ENCODE assay signal across 13 cellular contexts in the genomic region with DNA sequence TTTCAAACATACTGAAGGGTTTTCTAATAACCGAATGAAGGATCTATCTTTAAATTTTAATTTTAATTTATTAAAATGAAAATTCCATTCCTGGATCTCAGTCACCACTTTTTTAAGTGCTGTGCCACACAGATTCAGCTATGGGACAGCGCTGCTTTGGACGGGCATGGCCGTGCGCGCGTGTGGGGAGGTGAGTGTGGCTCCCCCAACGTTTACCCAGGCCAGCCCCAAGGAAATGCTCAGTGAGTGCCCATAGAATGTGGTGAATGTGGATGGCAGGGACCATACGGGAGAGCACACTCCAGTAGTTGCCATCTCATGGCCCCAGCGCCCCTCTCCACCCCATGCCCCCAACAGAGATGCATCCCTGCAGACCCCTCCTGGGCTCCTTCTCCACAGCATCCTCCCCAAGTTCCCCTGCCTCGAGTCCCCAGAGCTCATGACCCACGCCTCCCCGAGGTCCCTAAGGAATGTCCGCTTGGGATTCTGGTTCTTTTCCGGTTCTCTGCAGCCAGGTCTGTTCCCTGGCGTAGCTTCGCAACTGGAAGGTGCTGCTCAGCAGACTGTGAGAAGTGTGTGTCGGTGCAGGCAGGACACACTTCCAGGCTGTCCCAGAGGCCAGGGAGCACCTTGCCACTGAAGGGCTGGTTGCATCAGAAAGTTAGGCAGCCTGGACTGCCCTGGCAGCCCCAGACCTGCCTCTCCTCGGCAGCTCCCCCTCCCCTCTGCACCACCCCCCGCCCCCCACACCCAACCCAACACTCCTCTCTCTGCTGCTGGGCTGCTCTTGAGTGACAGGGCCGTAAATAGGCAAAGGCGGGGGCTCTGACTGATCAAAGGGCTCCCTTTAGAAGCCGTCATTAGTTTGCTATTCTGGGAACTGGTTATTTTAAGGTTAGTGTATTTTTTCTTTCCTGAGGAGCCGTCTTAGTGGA.
DNase-seq lines count a peak whose midpoint lies in the region; TF ChIP-seq lines count a peak whose summit lies in the region.
"Had no signal": no experiment of that assay in that cellular context is flagged by ENCODE, and none has a peak within 500 bp of the region (broad histone marks: within the 10 kb centered on the region; RNA-seq: fewer than 3 reads in every experiment).

No MANE protein-coding gene starts in this region.

- H3K27me3 Mint-ChIP-seq in mesothelial cell of epicardium (ENCODE audit: low read depth): no peaks in the 10 kb centered on the region
- H3K27me3 Mint-ChIP-seq in activated T-helper 2 cell treated with anti-CD3 and anti-CD28 coated beads, Interferon-gamma antibody, Interleukin-2, Interleukin-4, amounts not matched to agents 10 μg/mL and 5 μg/mL and 100 μg/mL, durations not matched to agents 14 hours and 24 hours and 36 hours (ENCODE audit: low read depth): peaks cover 27% of the 10 kb centered on the region
- H3K27me3 Mint-ChIP-seq: activated CD8-positive, alpha-beta T cell treated with anti-CD3 and anti-CD28 coated beads for 36 hours had no signal

- TF ChIP-seq EP300 in suprapubic skin (IDR thresholded peaks at IDR 0.05) (no peak), tibial nerve (IDR thresholded peaks at IDR 0.05) (no peak)

- peaks cover 29% of the 10 kb centered on the region for H3K4me1 Mint-ChIP-seq in mesothelial cell of epicardium
- no peaks in the 10 kb centered on the region for H3K4me1 Mint-ChIP-seq in activated T-helper 2 cell treated with anti-CD3 and anti-CD28 coated beads, Interferon-gamma antibody, Interleukin-2, Interleukin-4, amounts not matched to agents 10 μg/mL and 5 μg/mL and 100 μg/mL, durations not matched to agents 14 hours and 24 hours and 36 hours (ENCODE audit: low read depth)

- peaks cover 23% of the 10 kb centered on the region for H3K9me3 Mint-ChIP-seq in mesothelial cell of epicardium
- H3K9me3 Mint-ChIP-seq in activated T-helper 2 cell treated with anti-CD3 and anti-CD28 coated beads, Interferon-gamma antibody, Interleukin-2, Interleukin-4, amounts not matched to agents 10 μg/mL and 5 μg/mL and 100 μg/mL, durations not matched to agents 14 hours and 24 hours and 36 hours: no peaks in the 10 kb centered on the region
- H3K9me3 Mint-ChIP-seq: activated CD8-positive, alpha-beta T cell treated with anti-CD3 and anti-CD28 coated beads for 36 hours had no signal

- no peak overlapping the region for H3K4me3 ChIP-seq in suprapubic skin
- H3K4me3 ChIP-seq in tibial nerve: no peak overlapping the region
- H3K4me3 ChIP-seq: lung had no signal

- TF ChIP-seq CTCF in mesothelial cell of epicardium (IDR thresholded peaks at IDR 0.05; ENCODE audit: unreplicated experiment) (no peak), suprapubic skin (IDR thresholded peaks at IDR 0.05) (no peak), tibial nerve (IDR thresholded peaks at IDR 0.05) (no peak)

- H3K27ac ChIP-seq in suprapubic skin (no peak overlapping the region), tibial nerve (no peak overlapping the region)

- H3K27me3 ChIP-seq in suprapubic skin: peaks cover 33% of the 10 kb centered on the region
- no peaks in the 10 kb centered on the region for H3K27me3 ChIP-seq in tibial nerve

- H3K36me3 ChIP-seq in suprapubic skin (no peaks in the 10 kb centered on the region), tibial nerve (no peaks in the 10 kb centered on the region)

- WGBS in suprapubic skin: 81% methylated on average over 24 of the region's 24 CpGs
- WGBS in tibial nerve, 2 donors: 72 to 73% methylated on average over 22 to 24 of the region's 24 CpGs

- H3K36me3 Mint-ChIP-seq in mesothelial cell of epicardium: peaks cover 7% of the 10 kb centered on the region
- no peaks in the 10 kb centered on the region for H3K36me3 Mint-ChIP-seq in activated T-helper 2 cell treated with anti-CD3 and anti-CD28 coated beads, Interferon-gamma antibody, Interleukin-2, Interleukin-4, amounts not matched to agents 10 μg/mL and 5 μg/mL and 100 μg/mL, durations not matched to agents 14 hours and 24 hours and 36 hours (ENCODE audit: low read depth)

- peak; percentile 10 to 12 for DNase-seq in activated T-cell treated with anti-CD3 and anti-CD28 coated beads, Interleukin-2, amount 50 U/mL, for 48 hours
- DNase-seq in activated T-cell treated with anti-CD3 and anti-CD28 coated beads, Interleukin-2, amount 50 U/mL, for 1 hour: no peak
- peak; percentile 1 for DNase-seq in effector CD4-positive, alpha-beta T cell
- peak; percentile 15 to 39 for DNase-seq in mesothelial cell of epicardium (ENCODE audit: low spot score in 2 of 2, unreplicated experiment in 2 of 2)
- DNase-seq in suprapubic skin (ENCODE audit: low spot score in 2 of 2): peak; percentile 34 to 50
- no peak for DNase-seq in NCI-H128 (lab: John Stamatoyannopoulos, UW; ENCODE audit: unreplicated experiment)
- no peak for DNase-seq in tibial nerve (ENCODE audit: low spot score in 2 of 2)
- DNase-seq in activated T-helper 2 cell treated with anti-CD3 and anti-CD28 coated beads, Interferon-gamma antibody, Interleukin-2, Interleukin-4, amounts not matched to agents 10 μg/mL and 5 μg/mL and 100 μg/mL, durations not matched to agents 14 hours and 24 hours and 36 hours (ENCODE audit: low spot score): no peak
- DNase-seq: activated CD8-positive, alpha-beta T cell treated with anti-CD3 and anti-CD28 coated beads for 36 hours; GOT3; NCI-H446; RPMI8226 had no signal

- intact Hi-C loops in activated T-helper 2 cell treated with anti-CD3 and anti-CD28 coated beads, Interferon-gamma antibody, Interleukin-2, Interleukin-4, amounts not matched to agents 10 μg/mL and 5 μg/mL and 100 μg/mL, durations not matched to agents 14 hours and 24 hours and 36 hours (cut with micrococcal nuclease): no loop called here

- TF ChIP-seq POLR2A in suprapubic skin (IDR thresholded peaks at IDR 0.05): no peak
- TF ChIP-seq POLR2A in tibial nerve (IDR thresholded peaks at IDR 0.05): no peak

- H3K4me1 ChIP-seq in suprapubic skin: peaks cover 14% of the 10 kb centered on the region
- H3K4me1 ChIP-seq in tibial nerve: peaks cover 0 to 16% (median 3%) of the 10 kb centered on the region in 4 donors

- H3K9me3 ChIP-seq in suprapubic skin (no peaks in the 10 kb centered on the region), tibial nerve (peaks cover 0 to 11% (median 0%) of the 10 kb centered on the region in 4 donors)

- no peak overlapping the region for H3K4me3 Mint-ChIP-seq in mesothelial cell of epicardium
- H3K4me3 Mint-ChIP-seq in activated T-helper 2 cell treated with anti-CD3 and anti-CD28 coated beads, Interferon-gamma antibody, Interleukin-2, Interleukin-4, amounts not matched to agents 10 μg/mL and 5 μg/mL and 100 μg/mL, durations not matched to agents 14 hours and 24 hours and 36 hours (ENCODE audit: low read depth): no peak overlapping the region
- H3K4me3 Mint-ChIP-seq: activated CD8-positive, alpha-beta T cell treated with anti-CD3 and anti-CD28 coated beads for 36 hours had no signal

- peak overlapping the region; percentile 56 for H3K27ac Mint-ChIP-seq in mesothelial cell of epicardium
- H3K27ac Mint-ChIP-seq in activated T-helper 2 cell treated with anti-CD3 and anti-CD28 coated beads, Interferon-gamma antibody, Interleukin-2, Interleukin-4, amounts not matched to agents 10 μg/mL and 5 μg/mL and 100 μg/mL, durations not matched to agents 14 hours and 24 hours and 36 hours: no peak overlapping the region
- H3K27ac Mint-ChIP-seq: activated CD8-positive, alpha-beta T cell treated with anti-CD3 and anti-CD28 coated beads for 36 hours had no signal

Comparison
In these comparisons a context has a peak if more than half of its experiments do, and no peak if none do; other contexts are left out.
1. DNase-seq: peak in activated T-cell treated with anti-CD3 and anti-CD28 coated beads, Interleukin-2, amount 50 U/mL, for 48 hours (2 of 2), effector CD4-positive, alpha-beta T cell (single experiment), mesothelial cell of epicardium (2 of 2) and suprapubic skin (2 of 2); none in activated T-cell treated with anti-CD3 and anti-CD28 coated beads, Interleukin-2, amount 50 U/mL, for 1 hour (single experiment), NCI-H128 (single experiment), tibial nerve (0 of 2) and activated T-helper 2 cell treated with anti-CD3 and anti-CD28 coated beads, Interferon-gamma antibody, Interleukin-2, Interleukin-4, amounts not matched to agents 10 μg/mL and 5 μg/mL and 100 μg/mL, durations not matched to agents 14 hours and 24 hours and 36 hours (single experiment).